ENCODE assay signal across 9 cellular contexts in the genomic region with DNA sequence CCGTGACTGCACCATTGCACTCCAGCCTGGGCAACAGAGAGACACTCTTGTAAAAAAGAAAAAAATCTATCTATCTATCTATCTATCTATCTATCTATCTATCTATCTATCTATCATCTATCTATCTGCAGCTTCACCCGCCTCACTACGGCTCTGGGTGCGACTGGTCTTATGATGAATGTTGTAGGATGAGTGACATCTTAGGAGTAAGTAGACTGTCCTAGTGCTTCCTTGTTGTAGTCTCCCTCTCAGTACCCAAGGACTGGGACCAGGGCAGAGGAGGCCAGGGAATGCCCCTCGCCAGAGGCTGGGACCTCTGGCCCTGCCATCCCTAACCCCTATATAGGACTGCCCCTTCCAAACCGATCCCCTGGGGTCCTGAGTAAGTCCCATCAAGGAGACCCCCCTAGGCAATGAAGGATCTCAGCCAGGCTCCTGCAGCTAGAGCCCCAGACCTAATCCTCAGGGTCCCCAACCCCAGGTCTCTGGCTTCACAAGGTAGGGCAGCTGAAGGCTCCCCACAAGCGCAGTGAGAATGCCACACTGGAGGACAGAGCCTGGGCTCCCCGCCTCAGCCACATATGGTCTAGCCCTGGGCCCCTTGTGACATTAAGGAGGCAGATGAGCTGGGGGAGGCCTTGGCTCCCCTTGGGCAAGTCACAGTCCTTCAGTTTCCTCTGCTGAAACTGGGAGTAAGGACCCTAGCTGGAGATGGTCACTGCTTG. TPM values are rescaled to one million over a fixed set of nuclear protein-coding genes. Genes with fewer than 3 reads are reported as not detected.
A peak's percentile ranks its signal among the peaks of the same experiment; 100 is the strongest.
DNase-seq lines count a peak whose midpoint lies in the region; ATAC-seq and TF ChIP-seq lines count a peak whose summit lies in the region.
"Had no signal": no experiment of that assay in that cellular context is flagged by ENCODE, and none has a peak within 500 bp of the region (broad histone marks: within the 10 kb centered on the region; RNA-seq: fewer than 3 reads in every experiment).

No MANE protein-coding gene starts in this region.

- H3K4me3 Mint-ChIP-seq in activated CD8-positive, alpha-beta memory T cell treated with anti-CD3 and anti-CD28 coated beads, Interleukin-2, amount 10 ng/mL, durations not matched to agents 7 days and 5 days: peak overlapping the region; percentile 90
- H3K4me3 Mint-ChIP-seq in activated T-helper 17 cell treated with anti-CD3 and anti-CD28 coated beads, Interleukin-2, amount 50 U/mL, for 72 hours: peak overlapping the region; percentile 89
- peak overlapping the region; percentile 90 to 93 (median 92) for H3K4me3 Mint-ChIP-seq in immature natural killer cell

- peaks cover 2% of the 10 kb centered on the region for H3K27me3 ChIP-seq in suprapubic skin

- no peaks in the 10 kb centered on the region for H3K9me3 Mint-ChIP-seq in activated CD8-positive, alpha-beta memory T cell treated with anti-CD3 and anti-CD28 coated beads, Interleukin-2, amount 10 ng/mL, durations not matched to agents 7 days and 5 days (ENCODE audit: low read depth)
- no peaks in the 10 kb centered on the region for H3K9me3 Mint-ChIP-seq in activated T-helper 17 cell treated with anti-CD3 and anti-CD28 coated beads, Interleukin-2, amount 50 U/mL, for 72 hours
- H3K9me3 Mint-ChIP-seq in immature natural killer cell: no peaks in the 10 kb centered on the region

- peaks cover 2% of the 10 kb centered on the region for H3K36me3 Mint-ChIP-seq in activated CD8-positive, alpha-beta memory T cell treated with anti-CD3 and anti-CD28 coated beads, Interleukin-2, amount 10 ng/mL, durations not matched to agents 7 days and 5 days
- peaks cover 25% of the 10 kb centered on the region for H3K36me3 Mint-ChIP-seq in activated T-helper 17 cell treated with anti-CD3 and anti-CD28 coated beads, Interleukin-2, amount 50 U/mL, for 72 hours (ENCODE audit: low read depth)
- peaks cover 0 to 4% (median 0%) of the 10 kb centered on the region in 3 donors for H3K36me3 Mint-ChIP-seq in immature natural killer cell

- 93% methylated on average over 5 of the region's 8 CpGs for WGBS in suprapubic skin

- H3K27me3 Mint-ChIP-seq in activated CD8-positive, alpha-beta memory T cell treated with anti-CD3 and anti-CD28 coated beads, Interleukin-2, amount 10 ng/mL, durations not matched to agents 7 days and 5 days: peaks cover 12% of the 10 kb centered on the region
- H3K27me3 Mint-ChIP-seq in activated T-helper 17 cell treated with anti-CD3 and anti-CD28 coated beads, Interleukin-2, amount 50 U/mL, for 72 hours: peaks cover 4% of the 10 kb centered on the region
- peaks cover 6 to 12% (median 6%) of the 10 kb centered on the region in 3 donors for H3K27me3 Mint-ChIP-seq in immature natural killer cell (ENCODE audit: low read depth in 3 of 3)

- H3K36me3 ChIP-seq in suprapubic skin: peaks cover 18% of the 10 kb centered on the region

- no peaks in the 10 kb centered on the region for H3K9me3 ChIP-seq in suprapubic skin

- CTCF ChIA-PET in activated CD8-positive, alpha-beta memory T cell treated with anti-CD3 and anti-CD28 coated beads, Interleukin-2, amount 10 ng/mL, durations not matched to agents 7 days and 5 days (lab: Charles Lee): interaction anchor here (0.7 to 3.2 kb wide), 20 partner anchors 12 to 818 kb away, joined by 3 to 30 read pairs (median 4); a partner anchor contains a TSS

- peak overlapping the region; percentile 55 for H3K27ac Mint-ChIP-seq in activated CD8-positive, alpha-beta memory T cell treated with anti-CD3 and anti-CD28 coated beads, Interleukin-2, amount 10 ng/mL, durations not matched to agents 7 days and 5 days
- peak overlapping the region; percentile 94 for H3K27ac Mint-ChIP-seq in activated T-helper 17 cell treated with anti-CD3 and anti-CD28 coated beads, Interleukin-2, amount 50 U/mL, for 72 hours
- H3K27ac Mint-ChIP-seq in immature natural killer cell: peak overlapping the region; percentile 62 to 97 (median 91)

- no peak for TF ChIP-seq CTCF in suprapubic skin (IDR thresholded peaks at IDR 0.05)

- no peak for TF ChIP-seq EP300 in suprapubic skin (IDR thresholded peaks at IDR 0.05)

- DNase-seq in activated CD8-positive, alpha-beta memory T cell treated with anti-CD3 and anti-CD28 coated beads, Interleukin-2, amount 10 ng/mL, durations not matched to agents 7 days and 5 days: no peak
- DNase-seq in activated CD8-positive, alpha-beta memory T cell treated with anti-CD3 and anti-CD28 coated beads, Interleukin-2, amount 50 U/mL, for 4 hours: no peak
- DNase-seq in immature natural killer cell: no peak
- no peak for DNase-seq in suprapubic skin (ENCODE audit: low spot score in 2 of 2)
- DNase-seq in C1 segment of cervical spinal cord (lab: John Stamatoyannopoulos, UW): no peak
- no peak for DNase-seq in NCI-H510A (lab: John Stamatoyannopoulos, UW)

- no peak overlapping the region for H3K27ac ChIP-seq in suprapubic skin

- H3K4me3 ChIP-seq in suprapubic skin: peak overlapping the region; percentile 81

- ATAC-seq in activated CD8-positive, alpha-beta memory T cell treated with anti-CD3 and anti-CD28 coated beads, Interleukin-2, amount 10 ng/mL, durations not matched to agents 7 days and 5 days: no peak
- no peak for ATAC-seq in activated T-helper 17 cell treated with anti-CD3 and anti-CD28 coated beads, Interleukin-2, amount 50 U/mL, for 72 hours (replicated peaks)
- no peak for ATAC-seq in GM18505 (IDR thresholded peaks at IDR 0.05; ENCODE audit: unreplicated experiment)

- TF ChIP-seq POLR2A in suprapubic skin (IDR thresholded peaks at IDR 0.05): no peak
- no peak for TF ChIP-seq POLR2A in GM18505 (IDR thresholded peaks at IDR 0.05; ENCODE audit: borderline replicate concordance, extremely low read depth, insufficient read depth, insufficient read length)

- peaks cover 28% of the 10 kb centered on the region for H3K4me1 ChIP-seq in suprapubic skin

- H3K4me1 Mint-ChIP-seq in activated CD8-positive, alpha-beta memory T cell treated with anti-CD3 and anti-CD28 coated beads, Interleukin-2, amount 10 ng/mL, durations not matched to agents 7 days and 5 days: peaks cover 24% of the 10 kb centered on the region
- H3K4me1 Mint-ChIP-seq in activated T-helper 17 cell treated with anti-CD3 and anti-CD28 coated beads, Interleukin-2, amount 50 U/mL, for 72 hours: peaks cover 19% of the 10 kb centered on the region
- H3K4me1 Mint-ChIP-seq in immature natural killer cell: peaks cover 30 to 47% of the 10 kb centered on the region in 2 donors

RNA-seq across cellular contexts. Expression of a gene that starts 0.9 kb away (rescaled TPM):
- total RNA-seq in activated CD8-positive, alpha-beta memory T cell treated with anti-CD3 and anti-CD28 coated beads, Interleukin-2, amount 10 ng/mL, durations not matched to agents 7 days and 5 days: 100 to 1,000 TPM in 1 of 2 experiments, 10 to 100 TPM in 1; 87.2 to 101 TPM
- total RNA-seq in activated T-helper 17 cell treated with anti-CD3 and anti-CD28 coated beads, Interleukin-2, amount 50 U/mL, for 72 hours: 100 to 1,000 TPM in 1 of 2 donors, 10 to 100 TPM in 1; 69.5 to 104 TPM
- 100 to 1,000 TPM; 157 to 162 (median 162) TPM for polyA plus RNA-seq in immature natural killer cell
- total RNA-seq in suprapubic skin: 100 to 1,000 TPM; 104 to 137 (median 118) TPM

RNA-seq across cellular contexts. Expression of a gene that starts 29.0 kb away (rescaled TPM):
- total RNA-seq in activated CD8-positive, alpha-beta memory T cell treated with anti-CD3 and anti-CD28 coated beads, Interleukin-2, amount 10 ng/mL, durations not matched to agents 7 days and 5 days: under 1 TPM in 1 of 2 experiments, not detected in 1; 0.77 TPM
- under 1 TPM; 0.34 to 0.58 TPM for total RNA-seq in activated T-helper 17 cell treated with anti-CD3 and anti-CD28 coated beads, Interleukin-2, amount 50 U/mL, for 72 hours
- 1 to 10 TPM in 2 of 3 donors, under 1 TPM in 1; 0.94 to 8.3 (median 1.7) TPM for polyA plus RNA-seq in immature natural killer cell
- under 1 TPM in 1 of 4 donors, not detected in 3; 0.80 TPM for total RNA-seq in suprapubic skin
- total RNA-seq: pulmonary artery endothelial cell had no signal
